Comparison of ENCODE assay signal across 8 cellular contexts in the genomic region with DNA sequence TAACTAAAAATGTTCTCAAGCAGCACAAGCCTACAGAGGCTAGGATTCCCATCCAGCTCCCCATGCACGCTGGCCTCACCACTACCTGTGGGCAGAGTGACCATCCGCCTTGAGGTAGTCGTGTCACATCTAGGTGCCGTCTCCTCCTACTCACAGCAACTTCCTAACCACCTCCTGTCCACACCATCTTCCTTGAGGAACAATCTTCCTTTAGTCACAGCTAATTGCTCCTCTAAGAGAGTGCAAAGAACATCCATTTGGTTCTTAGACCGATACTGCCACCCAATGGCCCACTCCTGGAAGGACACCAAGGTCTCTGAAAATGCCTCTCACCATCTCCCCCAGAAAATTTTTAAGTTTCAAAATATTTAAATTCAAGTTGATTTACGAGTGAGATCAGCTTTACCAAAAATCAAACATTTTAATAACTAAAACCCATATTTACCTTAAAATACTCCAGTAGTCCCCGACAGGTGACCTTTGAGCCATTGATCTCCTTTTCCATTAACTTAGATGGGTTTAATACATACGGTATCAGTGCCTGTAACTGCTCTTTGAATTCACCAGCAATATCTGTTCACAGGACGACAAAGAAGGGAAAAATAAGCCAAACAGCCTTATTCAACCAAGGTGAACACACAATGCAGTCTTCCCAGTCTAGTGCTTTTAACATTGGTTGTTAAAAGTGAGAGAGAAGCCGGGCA. TPM values are rescaled to one million over a fixed set of nuclear protein-coding genes. Genes with fewer than 3 reads are reported as not detected.
DNase-seq lines count a peak whose midpoint lies in the region; ATAC-seq and TF ChIP-seq lines count a peak whose summit lies in the region.

No MANE protein-coding gene starts in this region.

- CTCF ChIA-PET in HEK293T (lab: Yijun Ruan, JAX) (interaction anchor here (0.7 to 1.0 kb wide), 5 partner anchors 12 to 156 kb away, joined by 3 to 12 read pairs (median 3); no protein-coding TSS in a partner anchor), PC-9 (lab: Charles Lee) (interaction anchor here (0.6 to 1.2 kb wide), 5 partner anchors 10 to 508 kb away, joined by 3 to 13 read pairs (median 3); no protein-coding TSS in a partner anchor)

- H3K9me3 ChIP-seq in PC-9 (ENCODE audit: insufficient read depth, low read depth) (no peaks in the 10 kb centered on the region), neuronal stem cell (replicated peaks in 1 of 2; ENCODE audit: control insufficient read depth in 2 of 2, insufficient read depth in 1 of 2, low read depth in 1 of 2, low read length in 2 of 2) (no peaks in the 10 kb centered on the region)

- BruUV-seq in PC-9 (replicated peaks; lab: Mats Ljungman, UMichigan), result no TSS peak

- intact Hi-C loops in PC-9 (cut with micrococcal nuclease; ENCODE audit: unreplicated experiment), result loop anchor here (1.0 to 10.0 kb wide), 5 partner anchors 43 to 731 kb away; no protein-coding TSS in a partner anchor

- POLR2A ChIA-PET in HEK293T (lab: Yijun Ruan, JAX) (no interaction called here), PC-9 (lab: Charles Lee; ENCODE audit: unreplicated experiment) (no interaction called here)

- H2AK5ac ChIP-seq in neuronal stem cell (ENCODE audit: low read depth, low read length), result no peak overlapping the region

- no peak overlapping the region for H3K27ac Mint-ChIP-seq in activated T-cell treated with anti-CD3 and anti-CD28 coated beads, Interleukin-2, amount 50 U/mL, for 72 hours

- DNase-seq in CD1c-positive myeloid dendritic cell (ENCODE audit: extremely low spot score), result peak; percentile 84
- DNase-seq in HEK293T (ENCODE audit: extremely low spot score), result peak; percentile 66
- peak; percentile 51 to 66 for DNase-seq in PC-9
- DNase-seq in activated T-cell treated with anti-CD3 and anti-CD28 coated beads, Interleukin-2, amount 50 U/mL, for 72 hours, result peak; percentile 66 to 70
- DNase-seq in fibroblast of mammary gland (ENCODE audit: low read depth), result peak; percentile 69
- peak; percentile 62 for DNase-seq in neuronal stem cell (ENCODE audit: low spot score)
- DNase-seq in superior temporal gyrus (ENCODE audit: extremely low spot score), result peak; percentile 95

- H2BK5ac ChIP-seq in neuronal stem cell (ENCODE audit: low read length), result no peak overlapping the region

- TF ChIP-seq CTCF in PC-9 (conservative IDR thresholded peaks at IDR 0.05) (peak; percentile 94), fibroblast of mammary gland (conservative IDR thresholded peaks at IDR 0.05; ENCODE audit: control insufficient read depth, insufficient read depth, low read depth, low read length) (peak; percentile 74)

- no peak overlapping the region for H3K14ac ChIP-seq in neuronal stem cell (ENCODE audit: low read length)

- H3K79me2 ChIP-seq in PC-9 (ENCODE audit: low read depth), result no peaks in the 10 kb centered on the region

- H2AFZ ChIP-seq in PC-9, result no peak overlapping the region
- H2AFZ ChIP-seq in neuronal stem cell (ENCODE audit: low read length), result no peak overlapping the region

- no peak overlapping the region for H4K8ac ChIP-seq in neuronal stem cell (ENCODE audit: low read depth, low read length)

- no peaks in the 10 kb centered on the region for H3K27me3 Mint-ChIP-seq in activated T-cell treated with anti-CD3 and anti-CD28 coated beads, Interleukin-2, amount 50 U/mL, for 72 hours (ENCODE audit: low read depth)

- H4K91ac ChIP-seq in neuronal stem cell (ENCODE audit: low read depth, low read length, poor library complexity), result no peak overlapping the region

- peak; percentile 63 to 65 for ATAC-seq in activated T-cell treated with anti-CD3 and anti-CD28 coated beads, Interleukin-2, amount 50 U/mL, for 72 hours (replicated peaks in 1 of 2)
- no peak for ATAC-seq in GM18498 (IDR thresholded peaks at IDR 0.05; ENCODE audit: unreplicated experiment)

- H3K27ac ChIP-seq in PC-9 (no peak overlapping the region), neuronal stem cell (replicated peaks; ENCODE audit: low read length) (no peak overlapping the region)

- H3K18ac ChIP-seq in neuronal stem cell (ENCODE audit: low read length), result no peak overlapping the region

- no peak overlapping the region for H3K4me2 ChIP-seq in PC-9
- no peak overlapping the region for H3K4me2 ChIP-seq in neuronal stem cell (ENCODE audit: insufficient read depth, low read length, poor library complexity, severe bottlenecking)

- peaks cover 11% of the 10 kb centered on the region for H3K4me1 Mint-ChIP-seq in activated T-cell treated with anti-CD3 and anti-CD28 coated beads, Interleukin-2, amount 50 U/mL, for 72 hours (ENCODE audit: low read depth)

- no peaks in the 10 kb centered on the region for H3K9me2 ChIP-seq in PC-9 (ENCODE audit: insufficient read depth)

- no peaks in the 10 kb centered on the region for H4K20me1 ChIP-seq in PC-9 (ENCODE audit: insufficient read depth)

- H3K4me3 ChIP-seq in PC-9 (no peak overlapping the region), fibroblast of mammary gland (ENCODE audit: control insufficient read depth, low read depth, low read length) (no peak overlapping the region), neuronal stem cell (ENCODE audit: low read length in 2 of 2) (no peak overlapping the region)

- no peak overlapping the region for H3K4ac ChIP-seq in neuronal stem cell (ENCODE audit: low read length)

- H3K36me3 ChIP-seq in PC-9 (ENCODE audit: low read depth), result peaks cover 33% of the 10 kb centered on the region
- peaks cover 2 to 15% of the 10 kb centered on the region in 2 donors for H3K36me3 ChIP-seq in neuronal stem cell (replicated peaks in 1 of 2; ENCODE audit: control insufficient read depth in 2 of 2, insufficient read depth in 2 of 2, low read length in 2 of 2)

- H3K9ac ChIP-seq in neuronal stem cell (ENCODE audit: low read depth, low read length, poor library complexity), result no peak overlapping the region

- H2BK120ac ChIP-seq in neuronal stem cell (ENCODE audit: low read depth, low read length), result no peak overlapping the region

- H2BK15ac ChIP-seq in neuronal stem cell (ENCODE audit: low read length), result no peak overlapping the region

- peaks cover 4% of the 10 kb centered on the region; the same call in 1 of the 2 replicates for H3F3A ChIP-seq in PC-9 (ENCODE audit: insufficient read depth, low read depth)

- no peak overlapping the region for H3K4me3 Mint-ChIP-seq in activated T-cell treated with anti-CD3 and anti-CD28 coated beads, Interleukin-2, amount 50 U/mL, for 72 hours

- no peak overlapping the region for H3K23ac ChIP-seq in neuronal stem cell (ENCODE audit: low read depth, low read length, poor library complexity)

- H3K36me3 Mint-ChIP-seq in activated T-cell treated with anti-CD3 and anti-CD28 coated beads, Interleukin-2, amount 50 U/mL, for 72 hours (ENCODE audit: insufficient read depth in 2 of 2), result peaks cover 4 to 13% of the 10 kb centered on the region in 2 donors

- H3K4me1 ChIP-seq in PC-9 (replicated peaks; ENCODE audit: insufficient read depth) (no peaks in the 10 kb centered on the region), neuronal stem cell (ENCODE audit: control insufficient read depth in 2 of 2, insufficient read depth in 1 of 2, low read depth in 1 of 2, low read length in 2 of 2) (no peaks in the 10 kb centered on the region)

- WGBS in neuronal stem cell (ENCODE audit: extremely low coverage in 2 of 2, insufficient read length in 2 of 2, insufficient replicate concordance in 1 of 2), 2 donors, result no CpG with 5 or more reads among the region's 10 CpGs

- no peaks in the 10 kb centered on the region for H3K27me3 ChIP-seq in PC-9 (ENCODE audit: insufficient read depth, low read depth)
- no peaks in the 10 kb centered on the region for H3K27me3 ChIP-seq in neuronal stem cell (ENCODE audit: control insufficient read depth in 3 of 3, insufficient read depth in 3 of 3, low read depth in 1 of 3, low read length in 3 of 3)

- H2BK12ac ChIP-seq in neuronal stem cell (ENCODE audit: low read length), result no peak overlapping the region

- H3K9me3 Mint-ChIP-seq in activated T-cell treated with anti-CD3 and anti-CD28 coated beads, Interleukin-2, amount 50 U/mL, for 72 hours, result no peaks in the 10 kb centered on the region

- no peaks in the 10 kb centered on the region for H3K79me1 ChIP-seq in neuronal stem cell (ENCODE audit: low read depth, low read length)

TF ChIP-seq in HEK293T, 16 proteins besides CTCF, POLR2A, EP300 and RAD21:
- TF ChIP-seq ZNF384 (IDR thresholded peaks at IDR 0.05), result no peak
- no peak for TF ChIP-seq CTBP1 (IDR thresholded peaks at IDR 0.05; ENCODE audit: borderline replicate concordance)
- TF ChIP-seq ARNT (IDR thresholded peaks at IDR 0.05), result no peak
- TF ChIP-seq SUZ12 (IDR thresholded peaks at IDR 0.05), result no peak
- no peak for TF ChIP-seq FOXK2 (IDR thresholded peaks at IDR 0.05)
- no peak for TF ChIP-seq SP1 (IDR thresholded peaks at IDR 0.05)
- TF ChIP-seq, protein P1, sequence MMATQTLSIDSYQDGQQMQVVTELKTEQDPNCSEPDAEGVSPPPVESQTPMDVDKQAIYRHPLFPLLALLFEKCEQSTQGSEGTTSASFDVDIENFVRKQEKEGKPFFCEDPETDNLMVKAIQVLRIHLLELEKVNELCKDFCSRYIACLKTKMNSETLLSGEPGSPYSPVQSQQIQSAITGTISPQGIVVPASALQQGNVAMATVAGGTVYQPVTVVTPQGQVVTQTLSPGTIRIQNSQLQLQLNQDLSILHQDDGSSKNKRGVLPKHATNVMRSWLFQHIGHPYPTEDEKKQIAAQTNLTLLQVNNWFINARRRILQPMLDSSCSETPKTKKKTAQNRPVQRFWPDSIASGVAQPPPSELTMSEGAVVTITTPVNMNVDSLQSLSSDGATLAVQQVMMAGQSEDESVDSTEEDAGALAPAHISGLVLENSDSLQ (IDR thresholded peaks at IDR 0.05), result no peak
- no peak for TF ChIP-seq NFRKB (IDR thresholded peaks at IDR 0.05)
- no peak for TF ChIP-seq FOXM1 (IDR thresholded peaks at IDR 0.05; ENCODE audit: borderline replicate concordance)
- TF ChIP-seq FOXA1 (IDR thresholded peaks at IDR 0.05), result no peak

RNA-seq across cellular contexts. Expression of a gene that starts 21.7 kb away (rescaled TPM):
- total RNA-seq in PC-9 (2021), result 240 and 266 TPM in 2 replicates
- total RNA-seq in activated T-cell treated with anti-CD3 and anti-CD28 coated beads, Interleukin-2, amount 50 U/mL, for 72 hours, result 10 to 100 TPM in 1 of 2 donors, 1 to 10 TPM in 1; 6.3 to 11.5 TPM
- polyA plus RNA-seq in neuronal stem cell (2013, experiment 1 of 2), result 5.5 TPM
- polyA plus RNA-seq in neuronal stem cell (2013, experiment 2 of 2), result 6.0 TPM

RNA-seq across cellular contexts. Expression of a gene that starts 35.3 kb away (rescaled TPM):
- total RNA-seq in PC-9 (2021), result 78.5 and 98.3 TPM in 2 replicates
- total RNA-seq in activated T-cell treated with anti-CD3 and anti-CD28 coated beads, Interleukin-2, amount 50 U/mL, for 72 hours, result 10 to 100 TPM; 42.6 to 47.0 TPM
- 5.0 TPM for polyA plus RNA-seq in neuronal stem cell (2013, experiment 1 of 2)
- polyA plus RNA-seq in neuronal stem cell (2013, experiment 2 of 2), result 5.3 TPM

RNA-seq across cellular contexts. Expression of a gene that starts 45.4 kb away (rescaled TPM):
- total RNA-seq in PC-9 (2021), result 220 and 279 TPM in 2 replicates
- 10 to 100 TPM; 89.9 to 91.3 TPM for total RNA-seq in activated T-cell treated with anti-CD3 and anti-CD28 coated beads, Interleukin-2, amount 50 U/mL, for 72 hours
- 249 TPM for polyA plus RNA-seq in neuronal stem cell (2013, experiment 1 of 2)
- 249 TPM for polyA plus RNA-seq in neuronal stem cell (2013, experiment 2 of 2)

Comparison
In these comparisons a context has a peak if more than half of its experiments do, and no peak if none do; other contexts are left out.
1. RNA of a gene that starts 21.7 kb away (total RNA-seq): 240 to 266 TPM in PC-9; 6.3 to 11.5 TPM in activated T-cell treated with anti-CD3 and anti-CD28 coated beads, Interleukin-2, amount 50 U/mL, for 72 hours; every median in the first group is over 10 times any median in the second.
2. Peak in every context shown above with its lines, with median percentiles within 50 percentile points of each other: DNase-seq.